Comparison of ENCODE assay signal across 8 cellular contexts in the genomic region with DNA sequence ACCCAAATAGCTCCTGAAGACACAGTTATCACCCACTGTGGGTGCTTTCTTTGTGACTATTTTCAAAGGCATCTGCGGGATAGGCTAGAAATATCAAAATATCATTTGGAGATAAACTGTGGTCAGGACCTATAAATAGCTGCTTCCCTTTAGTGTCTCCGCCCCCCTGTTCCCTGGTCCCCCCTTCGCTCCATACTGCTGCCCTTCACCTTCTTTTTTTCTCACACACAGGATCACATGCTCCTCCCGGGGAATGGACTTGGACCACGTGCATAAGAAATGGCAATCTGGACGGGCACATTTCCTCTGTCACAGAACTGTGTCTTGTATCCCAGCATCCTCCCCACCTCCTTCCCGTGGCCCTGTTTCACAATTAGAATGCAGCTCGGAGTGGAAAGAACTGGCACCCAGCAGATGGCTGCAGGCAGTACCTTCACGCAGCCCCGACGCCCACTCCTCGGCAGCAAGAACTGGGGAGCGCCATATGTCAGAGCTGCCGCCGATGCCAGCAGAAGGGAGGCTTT.
DNase-seq lines count a peak whose midpoint lies in the region; ATAC-seq and TF ChIP-seq lines count a peak whose summit lies in the region.

No MANE protein-coding gene starts in this region.

- peak; percentile 74 for DNase-seq in NCI-H2227 treated with DMSO at 0.1 percent for 48 hours (lab: John Stamatoyannopoulos, UW)
- DNase-seq in psoas muscle: no peak
- no peak for DNase-seq in thyroid gland

- TF ChIP-seq CTCF in DOHH2 (IDR thresholded peaks at IDR 0.05; ENCODE audit: low read depth, low read length, poor library complexity, severe bottlenecking): no peak
- no peak for TF ChIP-seq CTCF in psoas muscle (IDR thresholded peaks at IDR 0.05)
- TF ChIP-seq CTCF in thyroid gland (IDR thresholded peaks at IDR 0.05): no peak

- no peaks in the 10 kb centered on the region for H3F3A ChIP-seq in DOHH2 (ENCODE audit: control insufficient read depth, insufficient read depth)

- H4K20me1 ChIP-seq in DOHH2 (ENCODE audit: control insufficient read depth, insufficient read depth, low read depth, low read length): no peaks in the 10 kb centered on the region

- H3K27ac ChIP-seq in DOHH2 (ENCODE audit: low read depth, low read length): no peak overlapping the region
- H3K27ac ChIP-seq in cingulate gyrus (ENCODE audit: low read depth, low read length): peak overlapping the region; percentile 33
- no peak overlapping the region for H3K27ac ChIP-seq in psoas muscle
- H3K27ac ChIP-seq in thyroid gland: no peak overlapping the region

- peaks cover 6% of the 10 kb centered on the region for H3K4me1 ChIP-seq in DOHH2 (ENCODE audit: control insufficient read depth, low read length)
- no peaks in the 10 kb centered on the region for H3K4me1 ChIP-seq in psoas muscle
- H3K4me1 ChIP-seq in thyroid gland: no peaks in the 10 kb centered on the region

- intact Hi-C loops in psoas muscle (cut with DNase I): loop anchor here (5.0 to 10.0 kb wide), 3 partner anchors 92 to 324 kb away; no protein-coding TSS in a partner anchor
- intact Hi-C loops in thyroid gland (cut with DNase I): loop anchor here (10.0 kb wide), 2 partner anchors 324 to 624 kb away; no protein-coding TSS in a partner anchor

- no peaks in the 10 kb centered on the region for H3K9me2 ChIP-seq in DOHH2 (replicated peaks; ENCODE audit: control insufficient read depth, low read length)

- H3K27me3 ChIP-seq in DOHH2 (ENCODE audit: control insufficient read depth, low read length): peaks cover 10% of the 10 kb centered on the region
- no peaks in the 10 kb centered on the region for H3K27me3 ChIP-seq in psoas muscle (ENCODE audit: insufficient read depth in 3 of 3, low read length in 2 of 3)
- no peaks in the 10 kb centered on the region for H3K27me3 ChIP-seq in thyroid gland

- H3K4me2 ChIP-seq in DOHH2 (ENCODE audit: low read length): peak overlapping the region; percentile 45

- no peaks in the 10 kb centered on the region for H3K79me2 ChIP-seq in DOHH2 (ENCODE audit: control insufficient read depth, low read length)

- no peak overlapping the region for H3K4me3 ChIP-seq in DOHH2 (ENCODE audit: low read length)
- peak overlapping the region; percentile 44 for H3K4me3 ChIP-seq in psoas muscle
- H3K4me3 ChIP-seq in thyroid gland (replicated peaks in 1 of 3): no peak overlapping the region

- H3K9me3 ChIP-seq in DOHH2 (ENCODE audit: control insufficient read depth, insufficient read depth, low read length) (no peaks in the 10 kb centered on the region), psoas muscle (no peaks in the 10 kb centered on the region), thyroid gland (no peaks in the 10 kb centered on the region)

- ATAC-seq in psoas muscle (peak; percentile 47 to 65 (median 60)), HG02885 (IDR thresholded peaks at IDR 0.05; ENCODE audit: poor library complexity, unreplicated experiment) (no peak), HG03196 (IDR thresholded peaks at IDR 0.05; ENCODE audit: unreplicated experiment) (no peak), GM18861 (IDR thresholded peaks at IDR 0.05; ENCODE audit: unreplicated experiment) (no peak)

- 23 to 45% (median 34%) methylated on average over 15 of the region's 15 CpGs for WGBS in psoas muscle, 3 donors
- 65 to 67% methylated on average over 15 of the region's 15 CpGs for WGBS in thyroid gland, 2 donors

- no peaks in the 10 kb centered on the region for H3K36me3 ChIP-seq in DOHH2 (ENCODE audit: control insufficient read depth, low read length)
- H3K36me3 ChIP-seq in psoas muscle (ENCODE audit: insufficient read depth in 1 of 2, low read depth in 1 of 2): no peaks in the 10 kb centered on the region
- no peaks in the 10 kb centered on the region for H3K36me3 ChIP-seq in thyroid gland

- no peak for TF ChIP-seq POLR2A in thyroid gland (IDR thresholded peaks at IDR 0.05)

Comparison
In these comparisons a context has a peak if more than half of its experiments do, and no peak if none do; other contexts are left out.
1. ATAC-seq: peak in psoas muscle (4 of 4); none in HG02885 (single experiment), HG03196 (single experiment) and GM18861 (single experiment).